ENCODE assay signal across 18 cellular contexts in the genomic region with DNA sequence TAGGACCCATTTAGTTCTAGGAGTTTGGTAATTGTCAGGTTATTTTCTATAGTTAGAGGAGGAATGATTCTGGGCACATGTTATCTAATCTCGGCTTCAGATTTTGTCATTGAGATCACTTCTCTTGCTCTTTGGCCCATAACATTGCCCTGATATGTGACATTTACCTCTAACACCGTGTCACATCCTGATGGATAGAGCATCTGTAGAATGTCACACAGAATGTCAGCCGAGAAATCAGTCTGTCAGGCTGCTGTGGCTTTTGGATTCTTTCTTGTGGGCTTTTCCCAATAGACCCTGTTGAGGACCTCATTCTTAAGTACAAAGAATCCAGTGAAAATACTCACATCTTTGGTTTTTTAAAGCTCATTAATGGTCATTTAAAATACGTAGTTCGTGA.
DNase-seq lines count a peak whose midpoint lies in the region; ATAC-seq and TF ChIP-seq lines count a peak whose summit lies in the region.
"Had no signal": no experiment of that assay in that cellular context is flagged by ENCODE, and none has a peak within 500 bp of the region (broad histone marks: within the 10 kb centered on the region; RNA-seq: fewer than 3 reads in every experiment).

No MANE protein-coding gene starts in this region.

- H3K36me3 ChIP-seq in HUES64 (ENCODE audit: insufficient read depth, low read length) (peaks cover 31% of the 10 kb centered on the region), adrenal gland (replicated peaks in 1 of 2) (no peaks in the 10 kb centered on the region), ectodermal cell (ENCODE audit: control insufficient read depth, insufficient read depth, low read length) (no peaks in the 10 kb centered on the region), spleen (peaks cover 0 to 56% (median 15%) of the 10 kb centered on the region in 6 donors)

- TF ChIP-seq POLR2A in adrenal gland (IDR thresholded peaks at IDR 0.05), result no peak
- TF ChIP-seq POLR2A in spleen (IDR thresholded peaks at IDR 0.05), result no peak

- no peak overlapping the region for H3K4me3 Mint-ChIP-seq in effector memory CD8-positive, alpha-beta T cell
- H3K4me3 Mint-ChIP-seq: CD4-positive, CD25-positive, alpha-beta regulatory T cell; CD8-positive, alpha-beta memory T cell; HFFc6 had no signal

- no peaks in the 10 kb centered on the region for H3K9me3 Mint-ChIP-seq in effector memory CD8-positive, alpha-beta T cell
- H3K9me3 Mint-ChIP-seq: CD8-positive, alpha-beta memory T cell; HFFc6 had no signal

- TF ChIP-seq CTCF in adrenal gland (IDR thresholded peaks at IDR 0.05), result no peak
- no peak for TF ChIP-seq CTCF in spleen (IDR thresholded peaks at IDR 0.05 in 8 of 11, conservative IDR thresholded peaks at IDR 0.05 in 3 of 11)

- H3K27me3 ChIP-seq in HUES64 (ENCODE audit: insufficient read depth, low read length) (no peaks in the 10 kb centered on the region), adrenal gland (no peaks in the 10 kb centered on the region), ectodermal cell (ENCODE audit: control insufficient read depth, insufficient read depth, low read length, poor library complexity, severe bottlenecking) (no peaks in the 10 kb centered on the region), spleen (replicated peaks in 1 of 7) (no peaks in the 10 kb centered on the region)
- H3K27me3 ChIP-seq: BE2C had no signal

- intact Hi-C loops in adrenal gland (cut with DNase I) (no loop called here), spleen (cut with DNase I; ENCODE audit: low total_unique reads) (no loop called here)

- H3K27ac ChIP-seq in HUES64 (ENCODE audit: low read depth, low read length) (peak overlapping the region; percentile 10; the same call in 1 of the 2 replicates), adrenal gland (peak overlapping the region in 3 of 5 donors; percentile 58 to 80 (median 68)), ectodermal cell (ENCODE audit: insufficient read depth, low read depth, low read length, poor library complexity, severe bottlenecking) (peak overlapping the region; percentile 3), spleen (peak overlapping the region in 6 of 8 donors; percentile 53 to 77 (median 68))

- peaks cover 16 to 17% of the 10 kb centered on the region in 2 donors for H3K4me1 Mint-ChIP-seq in effector memory CD8-positive, alpha-beta T cell (ENCODE audit: low read depth in 2 of 2)

- ATAC-seq in effector memory CD8-positive, alpha-beta T cell (replicated peaks), result no peak
- ATAC-seq in GM21381 (IDR thresholded peaks at IDR 0.05; ENCODE audit: unreplicated experiment), result no peak
- ATAC-seq: HCT116, HepG2 had no signal

- 93% methylated on average over 5 of the region's 5 CpGs for WGBS in HUES64
- WGBS in adrenal gland, 4 donors, result 62 to 68% (median 65%) methylated on average over 5 of the region's 5 CpGs
- 87 to 94% methylated on average over 4 to 5 of the region's 5 CpGs for WGBS in ectodermal cell, 2 experiments
- 82 to 94% (median 87%) methylated on average over 5 of the region's 5 CpGs for WGBS in spleen, 5 donors

- peaks cover 38% of the 10 kb centered on the region for H3K4me1 ChIP-seq in HUES64 (ENCODE audit: insufficient read depth, low read length)
- H3K4me1 ChIP-seq in adrenal gland (replicated peaks in 1 of 2), result peaks cover 23 to 69% of the 10 kb centered on the region in 2 donors
- peaks cover 24% of the 10 kb centered on the region for H3K4me1 ChIP-seq in ectodermal cell (ENCODE audit: control insufficient read depth, insufficient read depth, low read length)
- peaks cover 0 to 32% (median 13%) of the 10 kb centered on the region in 6 donors for H3K4me1 ChIP-seq in spleen

- H3K27ac Mint-ChIP-seq in effector memory CD8-positive, alpha-beta T cell, result no peak overlapping the region
- H3K27ac Mint-ChIP-seq: CD4-positive, CD25-positive, alpha-beta regulatory T cell; CD8-positive, alpha-beta memory T cell; HFFc6 had no signal

- H3K4me3 ChIP-seq in HUES64 (ENCODE audit: low read length), result no peak overlapping the region
- no peak overlapping the region for H3K4me3 ChIP-seq in adrenal gland
- no peak overlapping the region for H3K4me3 ChIP-seq in ectodermal cell (ENCODE audit: insufficient read depth, low read depth, low read length)
- H3K4me3 ChIP-seq in spleen, result no peak overlapping the region

- DNase-seq in adrenal gland (no peak), spleen (no peak), DMS53 (lab: John Stamatoyannopoulos, UW) (no peak)
- DNase-seq in effector memory CD8-positive, alpha-beta T cell, result no peak
- DNase-seq: ACHN; BE2C; CD4-positive, CD25-positive, alpha-beta regulatory T cell; CD8-positive, alpha-beta memory T cell; COR-L47; DMS 273 treated with DMSO at 0.1 percent for 48 hours; GOT3; H7; HFFc6 had no signal

- H3K27me3 Mint-ChIP-seq in effector memory CD8-positive, alpha-beta T cell, result no peaks in the 10 kb centered on the region
- H3K27me3 Mint-ChIP-seq: CD4-positive, CD25-positive, alpha-beta regulatory T cell; CD8-positive, alpha-beta memory T cell had no signal

- H3K36me3 Mint-ChIP-seq in effector memory CD8-positive, alpha-beta T cell (ENCODE audit: insufficient read depth), result peaks cover 29% of the 10 kb centered on the region

- no peak overlapping the region for H3K9ac ChIP-seq in HUES64 (ENCODE audit: low read depth, low read length)

- H3K9me3 ChIP-seq in HUES64 (ENCODE audit: insufficient read depth, low read depth, low read length), result no peaks in the 10 kb centered on the region
- no peaks in the 10 kb centered on the region for H3K9me3 ChIP-seq in adrenal gland (replicated peaks in 1 of 3)
- no peaks in the 10 kb centered on the region for H3K9me3 ChIP-seq in ectodermal cell (ENCODE audit: control insufficient read depth, low read length)
- H3K9me3 ChIP-seq in spleen, result no peaks in the 10 kb centered on the region
- H3K9me3 ChIP-seq: BE2C had no signal

Comparison
In these comparisons a context has a peak if more than half of its experiments do, and no peak if none do; other contexts are left out.
1. H3K27ac ChIP-seq: peak in every context shown above with its lines; median percentile 68 in spleen; 68 in adrenal gland; 10 in HUES64; 3 in ectodermal cell.